In the genomic region with DNA sequence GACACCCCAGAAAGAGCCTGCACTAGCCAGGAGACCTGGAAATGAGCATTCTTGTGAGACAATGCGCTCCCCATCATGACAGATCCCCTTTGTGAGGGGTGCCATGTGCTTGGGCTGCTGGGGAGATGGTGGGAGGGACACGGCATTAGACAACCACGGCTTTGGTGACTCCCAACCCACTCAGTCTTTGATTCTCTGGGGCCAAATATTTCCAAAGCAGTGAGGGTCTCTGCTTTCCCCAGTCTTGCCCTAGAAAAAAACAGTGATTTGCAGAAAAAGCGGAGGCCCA, we compare ENCODE assay signal across 19 cellular contexts. TPM values are rescaled to one million over a fixed set of nuclear protein-coding genes. Genes with fewer than 3 reads are reported as not detected.
A peak's percentile ranks its signal among the peaks of the same experiment; 100 is the strongest.
DNase-seq lines count a peak whose midpoint lies in the region; ATAC-seq and TF ChIP-seq lines count a peak whose summit lies in the region.
"Had no signal": no experiment of that assay in that cellular context is flagged by ENCODE, and none has a peak within 500 bp of the region (broad histone marks: within the 10 kb centered on the region; RNA-seq: fewer than 3 reads in every experiment).

No MANE protein-coding gene starts in this region.

- no peak overlapping the region for H2AFZ ChIP-seq in SK-N-SH (ENCODE audit: low read depth)

- no peak overlapping the region for H3K4me3 ChIP-seq in SK-N-SH (ENCODE audit: low read depth in 2 of 2, low read length in 1 of 2)
- H3K4me3 ChIP-seq: MG63, right atrium auricular region had no signal

- TF ChIP-seq CTCF in SK-N-SH (IDR thresholded peaks at IDR 0.05) = no peak

- no peaks in the 10 kb centered on the region for H3K9me2 ChIP-seq in SK-N-SH

- 90% methylated on average over 3 of the region's 4 CpGs for WGBS in SK-N-SH (ENCODE audit: low lambda C conversion rate)

- CTCF ChIA-PET in SK-N-SH (lab: Yijun Ruan, JAX) = interaction anchor here (1.7 to 18.5 kb wide), 4 partner anchors 10 to 182 kb away, joined by 5 to 214 read pairs (median 8); no protein-coding TSS in a partner anchor

- no peak overlapping the region for H3K4me2 ChIP-seq in SK-N-SH

- H3K27me3 ChIP-seq in SK-N-SH (ENCODE audit: insufficient read depth) = no peaks in the 10 kb centered on the region
- H3K27me3 ChIP-seq: MG63, right atrium auricular region had no signal

- ATAC-seq in SK-N-SH treated with all-trans-retinoic acid at 6 μM for 48 hours (no peak), GM19467 (IDR thresholded peaks at IDR 0.05; ENCODE audit: unreplicated experiment) (no peak), GM18505 (IDR thresholded peaks at IDR 0.05; ENCODE audit: unreplicated experiment) (no peak)

- H3K4me1 ChIP-seq in SK-N-SH (ENCODE audit: control insufficient read depth in 1 of 2, insufficient read depth in 2 of 2, low read depth in 1 of 2, low read length in 1 of 2) = peaks cover 0 to 6% of the 10 kb centered on the region in 2 experiments; a peak in 1 of 4 replicates

- POLR2A ChIA-PET in SK-N-SH (lab: Yijun Ruan, JAX) = no interaction called here

- no peak for TF ChIP-seq EP300 in SK-N-SH (IDR thresholded peaks at IDR 0.05; ENCODE audit: borderline replicate concordance in 1 of 2, low read depth in 1 of 2, low read length in 1 of 2)

- no peak overlapping the region for H3K9ac ChIP-seq in SK-N-SH

- H3K27ac ChIP-seq in SK-N-SH (ENCODE audit: low read depth in 2 of 2, low read length in 1 of 2) (no peak overlapping the region), cingulate gyrus (ENCODE audit: low read depth, low read length) (peak overlapping the region; percentile 87)
- H3K27ac ChIP-seq: right atrium auricular region had no signal

- H3K36me3 ChIP-seq in SK-N-SH (replicated peaks in 1 of 2; ENCODE audit: control insufficient read depth in 1 of 2, insufficient read depth in 2 of 2, low read length in 1 of 2) = no peaks in the 10 kb centered on the region
- H3K36me3 ChIP-seq: MG63, right atrium auricular region had no signal

- DNase-seq in SK-N-SH (peak; percentile 15), midbrain (lab: John Stamatoyannopoulos, UW) (peak; percentile 39), NCI-H2171 treated with DMSO at 0.1 percent for 48 hours (lab: John Stamatoyannopoulos, UW) (no peak)
- no peak for DNase-seq in effector CD4-positive, alpha-beta T cell
- DNase-seq: activated CD8-positive, alpha-beta memory T cell treated with anti-CD3 and anti-CD28 coated beads, Interleukin-2, amount 50 U/mL, for 48 hours; activated naive CD4-positive, alpha-beta T cell treated with anti-CD3 and anti-CD28 coated beads for 36 hours; CD4-positive, alpha-beta T cell; dermis blood vessel endothelial cell; HFFc6; MG63; natural killer cell; NCI-H1694 treated with DMSO at 0.1 percent for 48 hours; NCI-H526; stimulated activated CD4-positive, alpha-beta T cell treated with anti-CD3 and anti-CD28 coated beads, Interleukin-1b, Interleukin-23, amount 100 ng/mL, for 48 hours had no signal

- H3K9me3 ChIP-seq in SK-N-SH = no peaks in the 10 kb centered on the region
- H3K9me3 ChIP-seq: MG63, right atrium auricular region had no signal

- no peaks in the 10 kb centered on the region for H4K20me1 ChIP-seq in SK-N-SH (ENCODE audit: insufficient read depth)

- no peak for TF ChIP-seq POLR2A in GM18505 (IDR thresholded peaks at IDR 0.05; ENCODE audit: borderline replicate concordance, extremely low read depth, insufficient read depth, insufficient read length)

- TF ChIP-seq RAD21 in SK-N-SH (IDR thresholded peaks at IDR 0.05; ENCODE audit: low read length) = no peak

- H3K79me2 ChIP-seq in SK-N-SH (ENCODE audit: insufficient read depth) = peaks cover 11% of the 10 kb centered on the region

- H3F3A ChIP-seq in SK-N-SH (replicated peaks; ENCODE audit: insufficient read depth) = no peaks in the 10 kb centered on the region

TF ChIP-seq in SK-N-SH, 30 proteins besides CTCF, POLR2A, EP300 and RAD21:
- TF ChIP-seq FOSL2 (IDR thresholded peaks at IDR 0.05; ENCODE audit: borderline replicate concordance, low read depth) (no peak), GABPA (IDR thresholded peaks at IDR 0.05; ENCODE audit: low read depth) (no peak), CHD2 (IDR thresholded peaks at IDR 0.05; ENCODE audit: low read length, partially characterized antibody) (no peak), MEF2A (IDR thresholded peaks at IDR 0.05; ENCODE audit: borderline replicate concordance, low read depth) (no peak), SIN3A (IDR thresholded peaks at IDR 0.05; ENCODE audit: borderline replicate concordance, low read depth, low read length) (no peak), TCF12 (IDR thresholded peaks at IDR 0.05) (no peak), POLR2AphosphoS5 (IDR thresholded peaks at IDR 0.05; ENCODE audit: low read depth, low read length) (no peak), GATA2 (CRISPR knock-in tag; IDR thresholded peaks at IDR 0.05) (no peak), TAF1 (IDR thresholded peaks at IDR 0.05; ENCODE audit: borderline replicate concordance, low read depth, low read length) (no peak)
- TF ChIP-seq, protein P1, sequence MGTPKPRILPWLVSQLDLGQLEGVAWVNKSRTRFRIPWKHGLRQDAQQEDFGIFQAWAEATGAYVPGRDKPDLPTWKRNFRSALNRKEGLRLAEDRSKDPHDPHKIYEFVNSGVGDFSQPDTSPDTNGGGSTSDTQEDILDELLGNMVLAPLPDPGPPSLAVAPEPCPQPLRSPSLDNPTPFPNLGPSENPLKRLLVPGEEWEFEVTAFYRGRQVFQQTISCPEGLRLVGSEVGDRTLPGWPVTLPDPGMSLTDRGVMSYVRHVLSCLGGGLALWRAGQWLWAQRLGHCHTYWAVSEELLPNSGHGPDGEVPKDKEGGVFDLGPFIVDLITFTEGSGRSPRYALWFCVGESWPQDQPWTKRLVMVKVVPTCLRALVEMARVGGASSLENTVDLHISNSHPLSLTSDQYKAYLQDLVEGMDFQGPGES (IDR thresholded peaks at IDR 0.05; ENCODE audit: low read depth, low read length) = no peak
TF ChIP-seq in SK-N-SH: peak in this region for 0.

TF ChIP-seq in SK-N-SH treated with all-trans-retinoic acid at 6 μM for 48 hours, 23 proteins besides CTCF, POLR2A, EP300 and RAD21:
- no peak for TF ChIP-seq ARNTL (CRISPR knock-in tag; IDR thresholded peaks at IDR 0.05; ENCODE audit: borderline replicate concordance, low read depth)
- no peak for TF ChIP-seq ZNF70 (CRISPR knock-in tag; IDR thresholded peaks at IDR 0.05)
- TF ChIP-seq, protein P2, sequence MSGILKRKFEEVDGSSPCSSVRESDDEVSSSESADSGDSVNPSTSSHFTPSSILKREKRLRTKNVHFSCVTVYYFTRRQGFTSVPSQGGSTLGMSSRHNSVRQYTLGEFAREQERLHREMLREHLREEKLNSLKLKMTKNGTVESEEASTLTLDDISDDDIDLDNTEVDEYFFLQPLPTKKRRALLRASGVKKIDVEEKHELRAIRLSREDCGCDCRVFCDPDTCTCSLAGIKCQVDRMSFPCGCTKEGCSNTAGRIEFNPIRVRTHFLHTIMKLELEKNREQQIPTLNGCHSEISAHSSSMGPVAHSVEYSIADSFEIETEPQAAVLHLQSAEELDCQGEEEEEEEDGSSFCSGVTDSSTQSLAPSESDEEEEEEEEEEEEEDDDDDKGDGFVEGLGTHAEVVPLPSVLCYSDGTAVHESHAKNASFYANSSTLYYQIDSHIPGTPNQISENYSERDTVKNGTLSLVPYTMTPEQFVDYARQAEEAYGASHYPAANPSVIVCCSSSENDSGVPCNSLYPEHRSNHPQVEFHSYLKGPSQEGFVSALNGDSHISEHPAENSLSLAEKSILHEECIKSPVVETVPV (CRISPR knock-in tag; IDR thresholded peaks at IDR 0.05) = no peak
- no peak for TF ChIP-seq TCF4 (CRISPR knock-in tag; IDR thresholded peaks at IDR 0.05; ENCODE audit: borderline replicate concordance)
- no peak for TF ChIP-seq TOX (CRISPR knock-in tag; IDR thresholded peaks at IDR 0.05; ENCODE audit: borderline replicate concordance)
- TF ChIP-seq BACH2 (CRISPR knock-in tag; IDR thresholded peaks at IDR 0.05; ENCODE audit: borderline replicate concordance) = no peak
- TF ChIP-seq, protein P3, sequence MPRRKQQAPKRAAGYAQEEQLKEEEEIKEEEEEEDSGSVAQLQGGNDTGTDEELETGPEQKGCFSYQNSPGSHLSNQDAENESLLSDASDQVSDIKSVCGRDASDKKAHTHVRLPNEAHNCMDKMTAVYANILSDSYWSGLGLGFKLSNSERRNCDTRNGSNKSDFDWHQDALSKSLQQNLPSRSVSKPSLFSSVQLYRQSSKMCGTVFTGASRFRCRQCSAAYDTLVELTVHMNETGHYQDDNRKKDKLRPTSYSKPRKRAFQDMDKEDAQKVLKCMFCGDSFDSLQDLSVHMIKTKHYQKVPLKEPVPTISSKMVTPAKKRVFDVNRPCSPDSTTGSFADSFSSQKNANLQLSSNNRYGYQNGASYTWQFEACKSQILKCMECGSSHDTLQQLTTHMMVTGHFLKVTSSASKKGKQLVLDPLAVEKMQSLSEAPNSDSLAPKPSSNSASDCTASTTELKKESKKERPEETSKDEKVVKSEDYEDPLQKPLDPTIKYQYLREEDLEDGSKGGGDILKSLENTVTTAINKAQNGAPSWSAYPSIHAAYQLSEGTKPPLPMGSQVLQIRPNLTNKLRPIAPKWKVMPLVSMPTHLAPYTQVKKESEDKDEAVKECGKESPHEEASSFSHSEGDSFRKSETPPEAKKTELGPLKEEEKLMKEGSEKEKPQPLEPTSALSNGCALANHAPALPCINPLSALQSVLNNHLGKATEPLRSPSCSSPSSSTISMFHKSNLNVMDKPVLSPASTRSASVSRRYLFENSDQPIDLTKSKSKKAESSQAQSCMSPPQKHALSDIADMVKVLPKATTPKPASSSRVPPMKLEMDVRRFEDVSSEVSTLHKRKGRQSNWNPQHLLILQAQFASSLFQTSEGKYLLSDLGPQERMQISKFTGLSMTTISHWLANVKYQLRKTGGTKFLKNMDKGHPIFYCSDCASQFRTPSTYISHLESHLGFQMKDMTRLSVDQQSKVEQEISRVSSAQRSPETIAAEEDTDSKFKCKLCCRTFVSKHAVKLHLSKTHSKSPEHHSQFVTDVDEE (CRISPR knock-in tag; IDR thresholded peaks at IDR 0.05) = no peak
- TF ChIP-seq GLIS3 (CRISPR knock-in tag; IDR thresholded peaks at IDR 0.05) = no peak
- TF ChIP-seq ZC3H10 (CRISPR knock-in tag; IDR thresholded peaks at IDR 0.05) = no peak
- no peak for TF ChIP-seq OSR1 (CRISPR knock-in tag; IDR thresholded peaks at IDR 0.05)
- no peak for TF ChIP-seq PPARA (CRISPR knock-in tag; IDR thresholded peaks at IDR 0.05; ENCODE audit: borderline replicate concordance)
- TF ChIP-seq ZFP30 (CRISPR knock-in tag; IDR thresholded peaks at IDR 0.05) = no peak
- TF ChIP-seq ZFP3 (CRISPR knock-in tag; IDR thresholded peaks at IDR 0.05) = no peak
TF ChIP-seq in SK-N-SH treated with all-trans-retinoic acid at 6 μM for 48 hours: peak in this region for 0.

RNA-seq across cellular contexts. Expression of gene SLC45A3, which starts 10.2 kb away (rescaled TPM):
- 4.6 and 4.7 TPM in 2 replicates for polyA plus RNA-seq in SK-N-SH (2012; rRNA removed)
- polyA plus RNA-seq in SK-N-SH (2012; cell fraction: cytosol; rRNA removed) = 2.3 and 3.6 TPM in 2 replicates
- polyA plus RNA-seq in SK-N-SH (2012; cell fraction: nucleus; rRNA removed) = 5.8 and 6.0 TPM in 2 replicates

RNA-seq across cellular contexts. Expression of gene ELK4, which starts 38.3 kb away (rescaled TPM):
- 2.6 and 3.8 TPM in 2 replicates for polyA plus RNA-seq in SK-N-SH (2012; rRNA removed)
- 4.0 and 5.0 TPM in 2 replicates for polyA plus RNA-seq in SK-N-SH (2012; cell fraction: cytosol; rRNA removed)
- polyA plus RNA-seq in SK-N-SH (2012; cell fraction: nucleus; rRNA removed) = 5.6 and 9.0 TPM in 2 replicates

Comparison
In these comparisons a context has a peak if more than half of its experiments do, and no peak if none do; other contexts are left out.
1. DNase-seq: peak in SK-N-SH (single experiment) and midbrain (single experiment); none in NCI-H2171 treated with DMSO at 0.1 percent for 48 hours (single experiment) and effector CD4-positive, alpha-beta T cell (single experiment).